Comparison of ENCODE assay signal across 13 cellular contexts in the genomic region with DNA sequence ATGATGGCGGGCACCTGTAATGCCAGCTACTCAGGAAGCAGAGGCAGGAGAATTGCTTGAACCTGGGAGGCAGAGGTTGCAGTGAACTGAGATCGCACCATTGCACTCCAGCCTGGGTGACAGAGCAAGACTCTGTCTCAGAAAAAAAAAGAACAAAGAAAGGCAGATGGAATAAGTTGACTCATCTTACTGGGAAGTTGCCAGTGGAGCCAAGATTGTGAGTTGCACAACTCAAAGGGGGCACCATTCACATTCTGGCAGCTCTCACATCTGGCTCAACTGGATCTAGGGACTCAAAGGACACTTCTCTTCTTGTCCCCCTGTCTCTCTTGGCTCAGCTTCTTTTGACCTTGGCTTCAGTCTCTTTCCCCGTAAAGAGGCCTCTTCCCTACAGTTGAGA. TPM values are rescaled to one million over a fixed set of nuclear protein-coding genes. Genes with fewer than 3 reads are reported as not detected.
DNase-seq lines count a peak whose midpoint lies in the region; ATAC-seq and TF ChIP-seq lines count a peak whose summit lies in the region.
"Had no signal": no experiment of that assay in that cellular context is flagged by ENCODE, and none has a peak within 500 bp of the region (broad histone marks: within the 10 kb centered on the region; RNA-seq: fewer than 3 reads in every experiment).

No MANE protein-coding gene starts in this region.

- H3K27me3 ChIP-seq in AG04450 (ENCODE audit: control insufficient read depth, insufficient read depth, low read length) (peaks cover under 1% of the 10 kb centered on the region), HL-60 (ENCODE audit: insufficient read depth, poor library complexity, severe bottlenecking) (no peaks in the 10 kb centered on the region), gastroesophageal sphincter (no peaks in the 10 kb centered on the region), esophagus muscularis mucosa (no peaks in the 10 kb centered on the region)
- H3K27me3 ChIP-seq: spleen had no signal

- TF ChIP-seq CTCF in AG04450 (IDR thresholded peaks at IDR 0.05; ENCODE audit: low read depth, low read length) (no peak), HL-60 (IDR thresholded peaks at IDR 0.05; ENCODE audit: insufficient read depth, low read length) (no peak), gastroesophageal sphincter (IDR thresholded peaks at IDR 0.05) (no peak), esophagus muscularis mucosa (IDR thresholded peaks at IDR 0.05) (no peak)

- no peak for TF ChIP-seq POLR2A in gastroesophageal sphincter (IDR thresholded peaks at IDR 0.05)
- TF ChIP-seq POLR2A in esophagus muscularis mucosa (IDR thresholded peaks at IDR 0.05; ENCODE audit: low read depth), result no peak

- DNase-seq in AG04450 (ENCODE audit: low read depth, low spot score), result peak; percentile 54
- peak; percentile 18 to 60 for DNase-seq in HL-60 (ENCODE audit: low read depth in 1 of 2, low spot score in 1 of 2)
- DNase-seq in amniotic epithelial cell (ENCODE audit: low read depth), result peak; percentile 87
- no peak for DNase-seq in SHP77 (lab: John Stamatoyannopoulos, UW)
- no peak for DNase-seq in HK-2 (ENCODE audit: unreplicated experiment)
- no peak for DNase-seq in esophagus muscularis mucosa (ENCODE audit: extremely low spot score)
- no peak for DNase-seq in NCI-H2171 (lab: John Stamatoyannopoulos, UW)
- DNase-seq: activated effector memory CD4-positive, alpha-beta T cell treated with anti-CD3 and anti-CD28 coated beads, Interleukin-2, amount 50 U/mL, for 16 hours; C1 segment of cervical spinal cord; NCI-H2107; spleen had no signal

- CTCF ChIA-PET in AG04450 (lab: Charles Lee), result no interaction called here

- intact Hi-C loops in esophagus muscularis mucosa (cut with DNase I), result no loop called here

- TF ChIP-seq EP300 in gastroesophageal sphincter (IDR thresholded peaks at IDR 0.05) (no peak), esophagus muscularis mucosa (IDR thresholded peaks at IDR 0.05) (no peak)

- no peaks in the 10 kb centered on the region for H3K36me3 ChIP-seq in gastroesophageal sphincter
- no peaks in the 10 kb centered on the region for H3K36me3 ChIP-seq in esophagus muscularis mucosa
- H3K36me3 ChIP-seq: spleen had no signal

- H3K9me3 ChIP-seq in AG04450 (ENCODE audit: control insufficient read depth, insufficient read depth, low read length), result no peaks in the 10 kb centered on the region
- H3K9me3 ChIP-seq in gastroesophageal sphincter, result no peaks in the 10 kb centered on the region
- no peaks in the 10 kb centered on the region for H3K9me3 ChIP-seq in esophagus muscularis mucosa
- H3K9me3 ChIP-seq: spleen had no signal

- H3K4me1 ChIP-seq in gastroesophageal sphincter (peaks cover 0 to 22% (median 9%) of the 10 kb centered on the region in 3 donors), esophagus muscularis mucosa (peaks cover 0 to 37% (median 22%) of the 10 kb centered on the region in 4 donors)
- H3K4me1 ChIP-seq: spleen had no signal

- H3K27ac ChIP-seq in AG04450 (ENCODE audit: low read depth, low read length), result no peak overlapping the region
- H3K27ac ChIP-seq in HL-60 (replicated peaks), result no peak overlapping the region
- no peak overlapping the region for H3K27ac ChIP-seq in gastroesophageal sphincter
- H3K27ac ChIP-seq in esophagus muscularis mucosa (replicated peaks in 1 of 4), result no peak overlapping the region
- H3K27ac ChIP-seq: spleen had no signal

- 67 to 73% methylated on average over 2 to 3 of the region's 3 CpGs for WGBS in gastroesophageal sphincter (ENCODE audit: low coverage in 1 of 2), 2 donors
- WGBS in esophagus muscularis mucosa, result 79% methylated on average over 3 of the region's 3 CpGs

- POLR2A ChIA-PET in AG04450 (lab: Yijun Ruan, JAX), result interaction anchor here (0.5 kb wide), 1 partner anchor 27 kb away, joined by 3 read pairs; no protein-coding TSS in a partner anchor

- H3K4me3 ChIP-seq in AG04450 (ENCODE audit: low read depth, low read length), result no peak overlapping the region
- H3K4me3 ChIP-seq in HL-60 (replicated peaks; ENCODE audit: insufficient read depth, low read length), result no peak overlapping the region
- no peak overlapping the region for H3K4me3 ChIP-seq in gastroesophageal sphincter
- H3K4me3 ChIP-seq in esophagus muscularis mucosa, result no peak overlapping the region
- H3K4me3 ChIP-seq: spleen had no signal

- peak; percentile 52 for ATAC-seq in gastroesophageal sphincter
- ATAC-seq: Panc1 had no signal

RNA-seq across cellular contexts. Expression of gene ETV4, which starts 53.7 kb away (rescaled TPM):
- 6.7 and 8.0 TPM in 2 replicates for polyA plus RNA-seq in AG04450 (2011; rRNA removed)
- 5.9 and 9.5 TPM in 2 replicates for polyA minus RNA-seq in AG04450 (2011; rRNA and poly(A)+ RNA removed)
- 1 to 10 TPM in 1 of 4 donors, under 1 TPM in 2, not detected in 1; 0.67 to 2.6 (median 0.96) TPM for total RNA-seq in gastroesophageal sphincter
- 1 to 10 TPM in 1 of 4 donors, under 1 TPM in 2, not detected in 1; 0.19 to 1.3 (median 0.83) TPM for total RNA-seq in esophagus muscularis mucosa

Comparison
In these comparisons a context has a peak if more than half of its experiments do, and no peak if none do; other contexts are left out.
1. DNase-seq: peak in AG04450 (single experiment), HL-60 (2 of 2) and amniotic epithelial cell (single experiment); none in SHP77 (0 of 2), HK-2 (single experiment), esophagus muscularis mucosa (single experiment) and NCI-H2171 (single experiment).